ENCODE assay signal across 1 cellular context in the genomic region with DNA sequence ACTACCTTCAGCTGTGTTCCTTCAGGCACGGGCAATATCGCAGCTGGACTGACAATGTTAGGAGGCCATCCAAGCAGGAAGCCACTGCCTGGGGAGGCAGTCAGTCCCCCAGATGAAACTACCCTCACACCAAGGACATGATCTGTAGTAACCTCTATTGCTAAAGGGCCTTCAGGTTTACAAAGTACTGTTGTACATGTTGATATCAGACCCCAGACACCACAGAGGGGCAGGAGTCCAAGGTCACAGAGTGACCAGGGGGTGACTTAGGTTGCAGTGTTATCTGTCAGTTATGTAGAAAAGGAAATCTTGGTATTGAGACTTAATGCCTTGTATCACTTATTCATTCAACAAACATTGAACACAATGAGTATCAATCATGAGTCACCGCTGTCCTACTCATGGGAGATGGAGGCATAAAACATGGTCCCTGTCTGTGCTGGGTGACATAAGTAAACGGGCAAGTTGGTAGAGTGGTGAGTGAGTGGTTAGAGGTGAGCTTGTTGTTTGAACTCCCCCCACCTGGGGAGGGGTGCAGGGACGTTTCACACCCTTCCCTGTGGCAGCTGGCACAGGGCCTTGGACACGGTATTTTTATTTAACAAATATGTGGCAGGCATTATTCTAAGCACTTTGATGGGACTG.
TF ChIP-seq lines count a peak whose summit lies in the region.

No MANE protein-coding gene starts in this region.

TF ChIP-seq in GM12878, 131 proteins besides CTCF, POLR2A, EP300 and RAD21 (continued from another document):
- TF ChIP-seq ZBED1 (IDR thresholded peaks at IDR 0.05; ENCODE audit: borderline replicate concordance): no peak
- no peak for TF ChIP-seq NR2F1 (conservative IDR thresholded peaks at IDR 0.05)
- TF ChIP-seq STAT3 (IDR thresholded peaks at IDR 0.05; ENCODE audit: low read depth, low read length): no peak
- TF ChIP-seq IKZF2 (IDR thresholded peaks at IDR 0.05): no peak
- no peak for TF ChIP-seq ZNF274 (IDR thresholded peaks at IDR 0.05; ENCODE audit: insufficient read depth, insufficient read length)
- no peak for TF ChIP-seq TCF12 (IDR thresholded peaks at IDR 0.05; ENCODE audit: low read depth, low read length)
TF ChIP-seq in GM12878: peak in this region for 0.
